19 cellular contexts compared by ENCODE assay signal in genomic region chr15:78563092-78563491, GRCh38. TPM values are rescaled to one million over a fixed set of nuclear protein-coding genes. Genes with fewer than 3 reads are reported as not detected.
A peak's percentile ranks its signal among the peaks of the same experiment; 100 is the strongest.
DNase-seq lines count a peak whose midpoint lies in the region; ATAC-seq and TF ChIP-seq lines count a peak whose summit lies in the region.
"Had no signal": no experiment of that assay in that cellular context is flagged by ENCODE, and none has a peak within 500 bp of the region (broad histone marks: within the 10 kb centered on the region; RNA-seq: fewer than 3 reads in every experiment).

No MANE protein-coding gene starts in this region.

- no peaks in the 10 kb centered on the region for H3K9me3 Mint-ChIP-seq in activated naive CD8-positive, alpha-beta T cell (ENCODE audit: low read depth)
- no peaks in the 10 kb centered on the region for H3K9me3 Mint-ChIP-seq in activated naive CD8-positive, alpha-beta T cell treated with anti-CD3 and anti-CD28 coated beads, Interleukin-2, amount 50 U/mL, for 24 hours
- H3K9me3 Mint-ChIP-seq in natural killer cell (no peaks in the 10 kb centered on the region), neural crest cell (no peaks in the 10 kb centered on the region)
- no peaks in the 10 kb centered on the region for H3K9me3 Mint-ChIP-seq in natural killer cell treated with Interleukin-12 subunit alpha and Interleukin-12 subunit beta and Interleukin-15 and Interleukin-18, amount 100 ng/mL, for 72 hours
- H3K9me3 Mint-ChIP-seq: CD8-positive, alpha-beta T cell had no signal

- peak overlapping the region; percentile 9 for H3K4me3 Mint-ChIP-seq in activated naive CD8-positive, alpha-beta T cell
- H3K4me3 Mint-ChIP-seq in activated naive CD8-positive, alpha-beta T cell treated with anti-CD3 and anti-CD28 coated beads, Interleukin-2, amount 50 U/mL, for 24 hours: no peak overlapping the region
- H3K4me3 Mint-ChIP-seq in natural killer cell: peak overlapping the region; percentile 21
- H3K4me3 Mint-ChIP-seq in natural killer cell treated with Interleukin-12 subunit alpha and Interleukin-12 subunit beta and Interleukin-15 and Interleukin-18, amount 100 ng/mL, for 72 hours: no peak overlapping the region
- H3K4me3 Mint-ChIP-seq in neural crest cell: peak overlapping the region; percentile 9
- H3K4me3 Mint-ChIP-seq: B cell; CD8-positive, alpha-beta T cell had no signal

- peaks cover 4% of the 10 kb centered on the region; the same call in 1 of the 2 replicates for H3K4me1 ChIP-seq in HEK293 (ENCODE audit: control insufficient read depth, insufficient read depth, low read length)
- H3K4me1 ChIP-seq in right lobe of liver: peaks cover 0 to 5% (median 0%) of the 10 kb centered on the region in 4 donors
- H3K4me1 ChIP-seq: Caco-2 had no signal

- ATAC-seq in activated naive CD8-positive, alpha-beta T cell treated with anti-CD3 and anti-CD28 coated beads, Interleukin-2, amount 50 U/mL, for 24 hours: no peak
- ATAC-seq in natural killer cell (no peak), right lobe of liver (no peak)
- ATAC-seq in natural killer cell treated with Interleukin-12 subunit alpha and Interleukin-12 subunit beta and Interleukin-15 and Interleukin-18, amount 100 ng/mL, for 72 hours: no peak
- ATAC-seq: A549; CD8-positive, alpha-beta T cell had no signal

- peaks cover 4% of the 10 kb centered on the region for H3K36me3 Mint-ChIP-seq in activated naive CD8-positive, alpha-beta T cell
- H3K36me3 Mint-ChIP-seq in activated naive CD8-positive, alpha-beta T cell treated with anti-CD3 and anti-CD28 coated beads, Interleukin-2, amount 50 U/mL, for 24 hours (ENCODE audit: low read depth): no peaks in the 10 kb centered on the region
- no peaks in the 10 kb centered on the region for H3K36me3 Mint-ChIP-seq in natural killer cell
- H3K36me3 Mint-ChIP-seq in natural killer cell treated with Interleukin-12 subunit alpha and Interleukin-12 subunit beta and Interleukin-15 and Interleukin-18, amount 100 ng/mL, for 72 hours: no peaks in the 10 kb centered on the region
- no peaks in the 10 kb centered on the region for H3K36me3 Mint-ChIP-seq in neural crest cell (ENCODE audit: low read depth)

- TF ChIP-seq CTCF in natural killer cell (IDR thresholded peaks at IDR 0.05) (no peak), HEK293 (tag by site-specific recombination; IDR thresholded peaks at IDR 0.05) (no peak), neural crest cell (conservative IDR thresholded peaks at IDR 0.05) (no peak), right lobe of liver (IDR thresholded peaks at IDR 0.05) (no peak)

- POLR2A ChIA-PET in HEK293 (lab: Yijun Ruan, JAX): interaction anchor here (0.7 kb wide), 2 partner anchors 14 to 298 kb away, joined by 3 to 4 read pairs; no protein-coding TSS in a partner anchor

- H3K36me3 ChIP-seq in HEK293 (ENCODE audit: control insufficient read depth in 2 of 2, insufficient read depth in 1 of 2, low read length in 2 of 2): no peaks in the 10 kb centered on the region
- H3K36me3 ChIP-seq in right lobe of liver: no peaks in the 10 kb centered on the region
- H3K36me3 ChIP-seq: BLaER1 treated with 17β-estradiol and CSF1 and Interleukin-3, amounts not matched to agents 10 nM and 100 nM had no signal

- no peak for DNase-seq in activated naive CD8-positive, alpha-beta T cell treated with anti-CD3 and anti-CD28 coated beads, Interleukin-2, amount 50 U/mL, for 24 hours
- DNase-seq in natural killer cell (no peak), neural crest cell (ENCODE audit: low read depth, low spot score) (no peak), T-helper 2 cell (no peak), right lobe of liver (no peak)
- DNase-seq in natural killer cell treated with Interleukin-12 subunit alpha and Interleukin-12 subunit beta and Interleukin-15 and Interleukin-18, amount 100 ng/mL, for 72 hours (ENCODE audit: low spot score): no peak
- DNase-seq: AML-193; Caco-2; Calu3; CD8-positive, alpha-beta T cell; DMS79 treated with DMSO at 0.1 percent for 48 hours; GF-D8 had no signal

- CTCF ChIA-PET in HEK293 (lab: Yijun Ruan, JAX): interaction anchor here (0.7 kb wide), 1 partner anchor 1860 kb away, joined by 5 read pairs; no protein-coding TSS in a partner anchor

- H3K4me3 ChIP-seq in HEK293 (ENCODE audit: low read depth, low read length): no peak overlapping the region
- no peak overlapping the region for H3K4me3 ChIP-seq in right lobe of liver
- H3K4me3 ChIP-seq: A549; BLaER1 treated with 17β-estradiol and CSF1 and Interleukin-3, amounts not matched to agents 10 nM and 100 nM had no signal

- peaks cover 21% of the 10 kb centered on the region for H3K27me3 Mint-ChIP-seq in activated naive CD8-positive, alpha-beta T cell
- peaks cover 21% of the 10 kb centered on the region for H3K27me3 Mint-ChIP-seq in activated naive CD8-positive, alpha-beta T cell treated with anti-CD3 and anti-CD28 coated beads, Interleukin-2, amount 50 U/mL, for 24 hours
- H3K27me3 Mint-ChIP-seq in natural killer cell (ENCODE audit: low read depth in 2 of 2) (peaks cover 16 to 19% of the 10 kb centered on the region in 2 donors), neural crest cell (ENCODE audit: low read depth) (peaks cover 16% of the 10 kb centered on the region)
- H3K27me3 Mint-ChIP-seq in natural killer cell treated with Interleukin-12 subunit alpha and Interleukin-12 subunit beta and Interleukin-15 and Interleukin-18, amount 100 ng/mL, for 72 hours: peaks cover 14% of the 10 kb centered on the region in 2 donors

- no peaks in the 10 kb centered on the region for H3K27me3 ChIP-seq in right lobe of liver
- H3K27me3 ChIP-seq: BLaER1 treated with 17β-estradiol and CSF1 and Interleukin-3, amounts not matched to agents 10 nM and 100 nM had no signal

- no peak for TF ChIP-seq POLR2A in right lobe of liver (IDR thresholded peaks at IDR 0.05)

- H3K4me1 Mint-ChIP-seq in activated naive CD8-positive, alpha-beta T cell (ENCODE audit: low read depth): peaks cover 25% of the 10 kb centered on the region
- H3K4me1 Mint-ChIP-seq in activated naive CD8-positive, alpha-beta T cell treated with anti-CD3 and anti-CD28 coated beads, Interleukin-2, amount 50 U/mL, for 24 hours: peaks cover 25% of the 10 kb centered on the region
- H3K4me1 Mint-ChIP-seq in natural killer cell: peaks cover 22 to 23% of the 10 kb centered on the region in 2 donors
- peaks cover 15 to 23% of the 10 kb centered on the region in 2 donors for H3K4me1 Mint-ChIP-seq in natural killer cell treated with Interleukin-12 subunit alpha and Interleukin-12 subunit beta and Interleukin-15 and Interleukin-18, amount 100 ng/mL, for 72 hours (ENCODE audit: low read depth in 2 of 2)
- peaks cover 24% of the 10 kb centered on the region for H3K4me1 Mint-ChIP-seq in neural crest cell

- intact Hi-C loops in natural killer cell (cut with micrococcal nuclease) (no loop called here), right lobe of liver (cut with DNase I) (no loop called here)

- WGBS in right lobe of liver (ENCODE audit: insufficient coverage, low coverage, low lambda C conversion rate, missing lambda C conversion rate): 92% methylated on average over 2 of the region's 2 CpGs

- H3K9me3 ChIP-seq in HEK293 (ENCODE audit: control insufficient read depth, insufficient read depth, low read depth, low read length): no peaks in the 10 kb centered on the region
- no peaks in the 10 kb centered on the region for H3K9me3 ChIP-seq in right lobe of liver
- H3K9me3 ChIP-seq: A549; BLaER1 treated with 17β-estradiol and CSF1 and Interleukin-3, amounts not matched to agents 10 nM and 100 nM; Caco-2 had no signal

- H3K27ac ChIP-seq in HEK293 (ENCODE audit: extremely low read depth, low read depth, low read length) (no peak overlapping the region), right lobe of liver (no peak overlapping the region)
- H3K27ac ChIP-seq: 22Rv1; A549; BLaER1 treated with 17β-estradiol and CSF1 and Interleukin-3, amounts not matched to agents 10 nM and 100 nM; C4-2B had no signal

- H3K27ac Mint-ChIP-seq in activated naive CD8-positive, alpha-beta T cell: peak overlapping the region; percentile 17
- H3K27ac Mint-ChIP-seq in activated naive CD8-positive, alpha-beta T cell treated with anti-CD3 and anti-CD28 coated beads, Interleukin-2, amount 50 U/mL, for 24 hours: no peak overlapping the region
- H3K27ac Mint-ChIP-seq in natural killer cell (no peak overlapping the region), neural crest cell (ENCODE audit: unreplicated experiment) (no peak overlapping the region)
- no peak overlapping the region for H3K27ac Mint-ChIP-seq in natural killer cell treated with Interleukin-12 subunit alpha and Interleukin-12 subunit beta and Interleukin-15 and Interleukin-18, amount 100 ng/mL, for 72 hours
- H3K27ac Mint-ChIP-seq: B cell; CD8-positive, alpha-beta T cell had no signal

RNA-seq across cellular contexts. Expression of gene CHRNA5, which starts 2.2 kb away (rescaled TPM):
- total RNA-seq in natural killer cell (under 1 TPM; 0.23 to 0.45 (median 0.42) TPM), neural crest cell (23.0 and 23.6 TPM in 2 replicates), right lobe of liver (under 1 TPM in 5 of 6 experiments, not detected in 1; 0.19 to 0.56 (median 0.38) TPM)
- 1 to 10 TPM; 4.4 to 9.0 TPM for total RNA-seq in natural killer cell treated with Interleukin-12 subunit alpha and Interleukin-12 subunit beta and Interleukin-15 and Interleukin-18, amount 100 ng/mL, for 72 hours

RNA-seq across cellular contexts. Expression of gene PSMA4, which starts 22.8 kb away (rescaled TPM):
- total RNA-seq in natural killer cell (100 to 1,000 TPM in 1 of 3 donors, 10 to 100 TPM in 2; 94.6 to 124 (median 96.4) TPM), neural crest cell (315 and 324 TPM in 2 replicates), right lobe of liver (100 to 1,000 TPM in 3 of 6 experiments, 10 to 100 TPM in 3; 66.1 to 147 (median 92.3) TPM)
- total RNA-seq in natural killer cell treated with Interleukin-12 subunit alpha and Interleukin-12 subunit beta and Interleukin-15 and Interleukin-18, amount 100 ng/mL, for 72 hours: 100 to 1,000 TPM; 144 to 286 TPM

RNA-seq across cellular contexts. Expression of gene HYKK, which starts 55.7 kb away (rescaled TPM):
- under 1 TPM in 1 of 3 donors, not detected in 2; 0.32 TPM for total RNA-seq in natural killer cell
- total RNA-seq in natural killer cell treated with Interleukin-12 subunit alpha and Interleukin-12 subunit beta and Interleukin-15 and Interleukin-18, amount 100 ng/mL, for 72 hours: under 1 TPM; 0.50 to 0.56 TPM
- total RNA-seq in neural crest cell: 0.86 and 1.5 TPM in 2 replicates
- 1 to 10 TPM; 3.7 to 8.9 (median 5.2) TPM for total RNA-seq in right lobe of liver

RNA-seq across cellular contexts. Expression of gene CHRNA3, which starts 57.7 kb away (rescaled TPM):
- total RNA-seq in natural killer cell (not detected), neural crest cell (3.8 and 5.1 TPM in 2 replicates), right lobe of liver (not detected)
- not detected for total RNA-seq in natural killer cell treated with Interleukin-12 subunit alpha and Interleukin-12 subunit beta and Interleukin-15 and Interleukin-18, amount 100 ng/mL, for 72 hours
- total RNA-seq: B cell; Caco-2; Calu3; CD8-positive, alpha-beta T cell had no signal

Comparison
In these comparisons a context has a peak if more than half of its experiments do, and no peak if none do; other contexts are left out.
1. H3K4me3 Mint-ChIP-seq: peak in activated naive CD8-positive, alpha-beta T cell (single experiment), natural killer cell (single experiment) and neural crest cell (single experiment); none in activated naive CD8-positive, alpha-beta T cell treated with anti-CD3 and anti-CD28 coated beads, Interleukin-2, amount 50 U/mL, for 24 hours (single experiment) and natural killer cell treated with Interleukin-12 subunit alpha and Interleukin-12 subunit beta and Interleukin-15 and Interleukin-18, amount 100 ng/mL, for 72 hours (single experiment).